ENCODE assay signal across 8 cellular contexts in genomic region chr10:114103286-114103685, GRCh38. TPM values are rescaled to one million over a fixed set of nuclear protein-coding genes. Genes with fewer than 3 reads are reported as not detected.
DNase-seq lines count a peak whose midpoint lies in the region; ATAC-seq and TF ChIP-seq lines count a peak whose summit lies in the region.

No MANE protein-coding gene starts in this region.

- no peaks in the 10 kb centered on the region for H3K4me1 ChIP-seq in colonic mucosa

- intact Hi-C loops in colonic mucosa (cut with DNase I): loop anchor here (2.0 to 10.0 kb wide), 3 partner anchors 198 to 398 kb away; no protein-coding TSS in a partner anchor

- no peaks in the 10 kb centered on the region for H3K36me3 ChIP-seq in colonic mucosa

- ATAC-seq in HG03066 (IDR thresholded peaks at IDR 0.05; ENCODE audit: low read depth, unreplicated experiment): peak; percentile 48
- no peak for ATAC-seq in HG03159 (IDR thresholded peaks at IDR 0.05; ENCODE audit: unreplicated experiment)

- DNase-seq in NCI-H1417 (lab: John Stamatoyannopoulos, UW) (peak; percentile 10 to 67 (median 23)), NCI-H1417 treated with DMSO at 0.1 percent for 48 hours (lab: John Stamatoyannopoulos, UW) (no peak), NOMO-1 treated with dmso at 0.1 percent for 144 hours (lab: John Stamatoyannopoulos, UW; ENCODE audit: unreplicated experiment) (peak; percentile 9), colonic mucosa (no peak), medulla oblongata (ENCODE audit: extremely low spot score) (peak; percentile 87)
- no peak for DNase-seq in stimulated activated CD4-positive, alpha-beta T cell treated with anti-CD3 and anti-CD28 coated beads, Interleukin-15, amount 100 ng/mL, for 24 hours

- H3K27me3 ChIP-seq in colonic mucosa: no peaks in the 10 kb centered on the region

- H3K4me3 ChIP-seq in colonic mucosa: no peak overlapping the region

- TF ChIP-seq CTCF in colonic mucosa (IDR thresholded peaks at IDR 0.05): peak; percentile 60

- no peak overlapping the region for H3K27ac ChIP-seq in colonic mucosa

- H3K9ac ChIP-seq in colonic mucosa (ENCODE audit: low read depth in 2 of 2, low read length in 2 of 2): no peak overlapping the region

- no peaks in the 10 kb centered on the region for H3K9me3 ChIP-seq in colonic mucosa

RNA-seq across cellular contexts. Expression of gene ADRB1, which starts 59.6 kb away (rescaled TPM):
- under 1 TPM; 0.59 to 0.85 TPM for total RNA-seq in colonic mucosa

Comparison
In these comparisons a context has a peak if more than half of its experiments do, and no peak if none do; other contexts are left out.
1. DNase-seq: peak in NCI-H1417 (3 of 3), NOMO-1 treated with dmso at 0.1 percent for 144 hours (single experiment) and medulla oblongata (single experiment); none in NCI-H1417 treated with DMSO at 0.1 percent for 48 hours (single experiment), colonic mucosa (single experiment) and stimulated activated CD4-positive, alpha-beta T cell treated with anti-CD3 and anti-CD28 coated beads, Interleukin-15, amount 100 ng/mL, for 24 hours (single experiment).